1 cellular context compared by ENCODE assay signal in genomic region chr1:54161495-54162168, GRCh38.
TF ChIP-seq lines count a peak whose summit lies in the region.

No MANE protein-coding gene starts in this region.

TF ChIP-seq in H1, 55 proteins besides CTCF, POLR2A, EP300 and RAD21 (continued from another document):
- TF ChIP-seq RNF2 (IDR thresholded peaks at IDR 0.05; ENCODE audit: borderline replicate concordance, low read depth, low read length, missing control alignments, poor library complexity, severe bottlenecking) (no peak), CEBPB (IDR thresholded peaks at IDR 0.05; ENCODE audit: low read depth, low read length) (no peak), HDAC6 (IDR thresholded peaks at IDR 0.05; ENCODE audit: low read depth, low read length) (no peak), KDM1A (IDR thresholded peaks at IDR 0.05; ENCODE audit: borderline replicate concordance, low read length) (0 out of 2 replicates have a peak, but pooled peaks have one; percentile 22), CREB1 (IDR thresholded peaks at IDR 0.05) (no peak), TAF1 (IDR thresholded peaks at IDR 0.05; ENCODE audit: low read depth, low read length) (no peak), E2F6 (IDR thresholded peaks at IDR 0.05) (no peak), TCF12 (IDR thresholded peaks at IDR 0.05; ENCODE audit: low read depth, low read length) (no peak)
